ENCODE assay signal across 9 cellular contexts in the genomic region with DNA sequence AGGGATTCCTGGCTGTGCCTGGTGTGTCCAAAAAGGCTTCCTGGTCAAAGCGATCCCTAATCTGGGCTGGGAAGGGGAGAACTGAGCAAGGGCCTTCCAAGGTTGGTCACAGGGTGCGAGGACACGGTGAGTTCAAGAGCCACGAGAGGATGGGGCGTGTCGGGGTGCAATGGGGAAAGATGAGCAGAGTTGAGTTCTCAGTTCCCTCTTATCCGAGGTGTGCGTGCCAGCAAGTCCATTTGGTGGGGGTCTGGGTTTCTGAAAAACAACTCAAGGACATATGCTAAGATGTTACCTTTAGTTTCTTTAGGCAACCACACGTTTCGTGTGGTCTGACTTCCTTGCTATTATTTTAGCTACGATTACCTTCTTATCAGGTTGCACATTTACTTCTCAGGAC. TPM values are rescaled to one million over a fixed set of nuclear protein-coding genes. Genes with fewer than 3 reads are reported as not detected.
DNase-seq lines count a peak whose midpoint lies in the region; ATAC-seq and TF ChIP-seq lines count a peak whose summit lies in the region.
"Had no signal": no experiment of that assay in that cellular context is flagged by ENCODE, and none has a peak within 500 bp of the region (broad histone marks: within the 10 kb centered on the region; RNA-seq: fewer than 3 reads in every experiment).

No MANE protein-coding gene starts in this region.

- TF ChIP-seq POLR2A in upper lobe of left lung (IDR thresholded peaks at IDR 0.05) = no peak

- H3K9me3 ChIP-seq in mucosa of rectum (ENCODE audit: control insufficient read depth in 2 of 2, low read length in 2 of 2) (no peaks in the 10 kb centered on the region), upper lobe of left lung (no peaks in the 10 kb centered on the region)

- no peak for DNase-seq in activated T-helper 1 cell treated with anti-CD3 and anti-CD28 coated beads, Interleukin-12 subunit alpha, Interleukin-12 subunit beta, Interleukin-2, Interleukin-4 antibody, amounts not matched to agents 30 ng/mL and 10 ng/mL and 1 ng/mL, durations not matched to agents 14 hours and 24 hours and 36 hours (ENCODE audit: low spot score)
- DNase-seq in occipital lobe (lab: John Stamatoyannopoulos, UW) = no peak
- no peak for DNase-seq in upper lobe of left lung
- DNase-seq in DMS114 treated with DMSO at 0.1 percent for 48 hours (lab: John Stamatoyannopoulos, UW; ENCODE audit: unreplicated experiment) = no peak

- no peak for TF ChIP-seq EP300 in upper lobe of left lung (IDR thresholded peaks at IDR 0.05)

- H3K27me3 ChIP-seq in mucosa of rectum (ENCODE audit: control insufficient read depth in 2 of 2, insufficient read depth in 2 of 2, low read length in 2 of 2) (no peaks in the 10 kb centered on the region), upper lobe of left lung (no peaks in the 10 kb centered on the region)

- H3K4me3 Mint-ChIP-seq in activated T-helper 1 cell treated with anti-CD3 and anti-CD28 coated beads, Interleukin-12 subunit alpha, Interleukin-12 subunit beta, Interleukin-2, Interleukin-4 antibody, amounts not matched to agents 30 ng/mL and 10 ng/mL and 1 ng/mL, durations not matched to agents 14 hours and 24 hours and 36 hours = peak overlapping the region; percentile 90

- H3K9ac ChIP-seq in mucosa of rectum (ENCODE audit: low read depth in 1 of 2, low read length in 2 of 2) = peak overlapping the region in 1 of 2 donors; percentile 17

- intact Hi-C loops in activated T-helper 1 cell treated with anti-CD3 and anti-CD28 coated beads, Interleukin-12 subunit alpha, Interleukin-12 subunit beta, Interleukin-2, Interleukin-4 antibody, amounts not matched to agents 30 ng/mL and 10 ng/mL and 1 ng/mL, durations not matched to agents 14 hours and 24 hours and 36 hours (cut with micrococcal nuclease) = no loop called here

- TF ChIP-seq CTCF in C4-2B (conservative IDR thresholded peaks at IDR 0.05) = no peak
- no peak for TF ChIP-seq CTCF in upper lobe of left lung (IDR thresholded peaks at IDR 0.05)

- H3K9me3 Mint-ChIP-seq in activated T-helper 1 cell treated with anti-CD3 and anti-CD28 coated beads, Interleukin-12 subunit alpha, Interleukin-12 subunit beta, Interleukin-2, Interleukin-4 antibody, amounts not matched to agents 30 ng/mL and 10 ng/mL and 1 ng/mL, durations not matched to agents 14 hours and 24 hours and 36 hours = no peaks in the 10 kb centered on the region

- H3K27ac ChIP-seq in C4-2B (peak overlapping the region; percentile 97), mucosa of rectum (ENCODE audit: low read depth in 2 of 2, low read length in 2 of 2) (peak overlapping the region; percentile 86 to 88), upper lobe of left lung (peak overlapping the region in 2 of 4 donors; percentile 86 to 94)

- H3K4me1 Mint-ChIP-seq in activated T-helper 1 cell treated with anti-CD3 and anti-CD28 coated beads, Interleukin-12 subunit alpha, Interleukin-12 subunit beta, Interleukin-2, Interleukin-4 antibody, amounts not matched to agents 30 ng/mL and 10 ng/mL and 1 ng/mL, durations not matched to agents 14 hours and 24 hours and 36 hours (ENCODE audit: low read depth) = peaks cover 54% of the 10 kb centered on the region

- peak overlapping the region; percentile 35 for H3K27ac Mint-ChIP-seq in activated T-helper 1 cell treated with anti-CD3 and anti-CD28 coated beads, Interleukin-12 subunit alpha, Interleukin-12 subunit beta, Interleukin-2, Interleukin-4 antibody, amounts not matched to agents 30 ng/mL and 10 ng/mL and 1 ng/mL, durations not matched to agents 14 hours and 24 hours and 36 hours

- peak; percentile 18 for ATAC-seq in GM21515 (IDR thresholded peaks at IDR 0.05; ENCODE audit: unreplicated experiment)
- ATAC-seq in upper lobe of left lung (ENCODE audit: low FRiP score in 2 of 2) = no peak
- ATAC-seq in HG02885 (IDR thresholded peaks at IDR 0.05; ENCODE audit: poor library complexity, unreplicated experiment) = no peak

- no peaks in the 10 kb centered on the region for H3K36me3 ChIP-seq in mucosa of rectum (ENCODE audit: control insufficient read depth in 2 of 2, insufficient read depth in 2 of 2, low read length in 2 of 2)
- H3K36me3 ChIP-seq in upper lobe of left lung = no peaks in the 10 kb centered on the region

- H3K4me1 ChIP-seq in mucosa of rectum (ENCODE audit: control insufficient read depth in 2 of 2, insufficient read depth in 2 of 2, low read length in 2 of 2) (peaks cover 71 to 74% of the 10 kb centered on the region in 2 donors), upper lobe of left lung (peaks cover 17 to 37% (median 24%) of the 10 kb centered on the region in 4 donors)

- 66 to 74% methylated on average over 11 of the region's 11 CpGs for WGBS in upper lobe of left lung, 2 donors

- no peaks in the 10 kb centered on the region for H3K27me3 Mint-ChIP-seq in activated T-helper 1 cell treated with anti-CD3 and anti-CD28 coated beads, Interleukin-12 subunit alpha, Interleukin-12 subunit beta, Interleukin-2, Interleukin-4 antibody, amounts not matched to agents 30 ng/mL and 10 ng/mL and 1 ng/mL, durations not matched to agents 14 hours and 24 hours and 36 hours (ENCODE audit: insufficient read depth)

- H3K4me3 ChIP-seq in mucosa of rectum (ENCODE audit: low read length in 2 of 2) (peak overlapping the region in 1 of 2 donors; percentile 87), upper lobe of left lung (peak overlapping the region in 2 of 4 donors; percentile 89 to 95)

- H3K36me3 Mint-ChIP-seq in activated T-helper 1 cell treated with anti-CD3 and anti-CD28 coated beads, Interleukin-12 subunit alpha, Interleukin-12 subunit beta, Interleukin-2, Interleukin-4 antibody, amounts not matched to agents 30 ng/mL and 10 ng/mL and 1 ng/mL, durations not matched to agents 14 hours and 24 hours and 36 hours (ENCODE audit: low read depth) = peaks cover 3% of the 10 kb centered on the region

RNA-seq across cellular contexts. Expression of a gene that starts 1.3 kb away (rescaled TPM):
- total RNA-seq in activated T-helper 1 cell treated with anti-CD3 and anti-CD28 coated beads, Interleukin-12 subunit alpha, Interleukin-12 subunit beta, Interleukin-2, Interleukin-4 antibody, amounts not matched to agents 30 ng/mL and 10 ng/mL and 1 ng/mL, durations not matched to agents 14 hours and 24 hours and 36 hours = 3.9 and 4.5 TPM in 2 replicates
- total RNA-seq in occipital lobe (10.6 TPM), upper lobe of left lung (1 to 10 TPM; 3.0 to 6.5 (median 5.5) TPM)

RNA-seq across cellular contexts. Expression of a gene that starts 11.8 kb away (rescaled TPM):
- total RNA-seq in activated T-helper 1 cell treated with anti-CD3 and anti-CD28 coated beads, Interleukin-12 subunit alpha, Interleukin-12 subunit beta, Interleukin-2, Interleukin-4 antibody, amounts not matched to agents 30 ng/mL and 10 ng/mL and 1 ng/mL, durations not matched to agents 14 hours and 24 hours and 36 hours = 67.2 and 67.4 TPM in 2 replicates
- total RNA-seq in occipital lobe (26.8 TPM), upper lobe of left lung (100 to 1,000 TPM in 4 of 6 donors, 10 to 100 TPM in 2; 65.2 to 125 (median 105) TPM)

RNA-seq across cellular contexts. Expression of a gene that starts 39.0 kb away (rescaled TPM):
- not detected in 2 replicates for total RNA-seq in activated T-helper 1 cell treated with anti-CD3 and anti-CD28 coated beads, Interleukin-12 subunit alpha, Interleukin-12 subunit beta, Interleukin-2, Interleukin-4 antibody, amounts not matched to agents 30 ng/mL and 10 ng/mL and 1 ng/mL, durations not matched to agents 14 hours and 24 hours and 36 hours
- total RNA-seq in occipital lobe (6.2 TPM), upper lobe of left lung (100 to 1,000 TPM in 5 of 6 donors, 10 to 100 TPM in 1; 54.2 to 303 (median 160) TPM)
- total RNA-seq: SK-MEL-5 had no signal

RNA-seq across cellular contexts. Expression of a gene that starts 57.1 kb away (rescaled TPM):
- 8.2 and 9.8 TPM in 2 replicates for total RNA-seq in activated T-helper 1 cell treated with anti-CD3 and anti-CD28 coated beads, Interleukin-12 subunit alpha, Interleukin-12 subunit beta, Interleukin-2, Interleukin-4 antibody, amounts not matched to agents 30 ng/mL and 10 ng/mL and 1 ng/mL, durations not matched to agents 14 hours and 24 hours and 36 hours
- total RNA-seq in occipital lobe (7.3 TPM), upper lobe of left lung (100 to 1,000 TPM in 1 of 6 donors, 10 to 100 TPM in 5; 12.1 to 123 (median 24.1) TPM)
- total RNA-seq: SK-MEL-5 had no signal

RNA-seq across cellular contexts. Expression of a gene that starts 57.3 kb away (rescaled TPM):
- 24.9 and 26.1 TPM in 2 replicates for total RNA-seq in activated T-helper 1 cell treated with anti-CD3 and anti-CD28 coated beads, Interleukin-12 subunit alpha, Interleukin-12 subunit beta, Interleukin-2, Interleukin-4 antibody, amounts not matched to agents 30 ng/mL and 10 ng/mL and 1 ng/mL, durations not matched to agents 14 hours and 24 hours and 36 hours
- total RNA-seq in occipital lobe (11.7 TPM), upper lobe of left lung (10 to 100 TPM; 15.4 to 31.4 (median 19.2) TPM)
- total RNA-seq: SK-MEL-5 had no signal
